ENCODE assay signal across 8 cellular contexts in the genomic region with DNA sequence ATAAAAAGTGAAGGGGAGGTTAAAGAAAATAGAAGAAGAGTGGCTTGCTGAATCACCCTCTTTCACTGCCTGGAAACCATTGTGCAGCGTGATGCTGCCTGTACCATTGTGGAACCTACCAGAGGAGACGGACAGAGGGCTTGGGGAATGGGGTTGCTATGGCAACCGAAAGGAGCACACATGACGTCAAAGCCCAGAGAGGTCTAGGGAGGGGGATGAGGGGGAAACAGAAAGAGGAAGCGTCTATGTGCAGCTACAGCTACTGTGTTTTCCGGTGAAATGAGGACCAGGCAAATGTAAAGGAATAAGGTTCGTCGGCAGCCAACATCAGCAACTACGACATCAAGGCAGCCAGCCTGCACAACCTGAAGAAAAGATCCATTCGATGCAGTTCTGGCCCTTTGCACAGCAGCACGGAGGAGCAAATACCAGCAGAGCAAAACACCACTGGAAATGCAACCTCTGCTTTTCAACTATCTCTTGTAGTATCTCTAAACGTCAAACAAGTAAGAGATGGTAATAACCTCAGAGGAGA. TPM values are rescaled to one million over a fixed set of nuclear protein-coding genes. Genes with fewer than 3 reads are reported as not detected.
DNase-seq lines count a peak whose midpoint lies in the region; ATAC-seq and TF ChIP-seq lines count a peak whose summit lies in the region.

A gene (minus strand): TSS at position 110 of the 535 bp plus-strand sequence.

- peaks cover 0 to 9% (median 0%) of the 10 kb centered on the region in 3 donors for H3K4me1 ChIP-seq in esophagus squamous epithelium

- no peak for TF ChIP-seq POLR2A in esophagus squamous epithelium (IDR thresholded peaks at IDR 0.05)

- no peak for TF ChIP-seq CTCF in esophagus squamous epithelium (IDR thresholded peaks at IDR 0.05)

- intact Hi-C loops in Right ventricle myocardium inferior (cut with DNase I) = no loop called here
- intact Hi-C loops in cardiac septum (cut with DNase I) = no loop called here
- intact Hi-C loops in esophagus squamous epithelium (cut with DNase I) = no loop called here

- H3K27ac ChIP-seq in esophagus squamous epithelium = peak within 1 kb of the TSS in 1 of 4 donors; percentile 1

- no peaks in the 10 kb centered on the region for H3K36me3 ChIP-seq in esophagus squamous epithelium

- peak within 1 kb of the TSS; percentile 65 for H3K4me3 Mint-ChIP-seq in stimulated activated memory B cell treated with anti-CD40 and anti-IgM and Interleukin-4, amounts not matched to agents 10 μg/mL and 1 μg/mL and 100 μg/mL, for 72 hours

- H3K4me1 Mint-ChIP-seq in stimulated activated memory B cell treated with anti-CD40 and anti-IgM and Interleukin-4, amounts not matched to agents 10 μg/mL and 1 μg/mL and 100 μg/mL, for 72 hours = peaks cover 18% of the 10 kb centered on the region

- no peaks in the 10 kb centered on the region for H3K27me3 Mint-ChIP-seq in stimulated activated memory B cell treated with anti-CD40 and anti-IgM and Interleukin-4, amounts not matched to agents 10 μg/mL and 1 μg/mL and 100 μg/mL, for 72 hours

- H3K9me3 Mint-ChIP-seq in stimulated activated memory B cell treated with anti-CD40 and anti-IgM and Interleukin-4, amounts not matched to agents 10 μg/mL and 1 μg/mL and 100 μg/mL, for 72 hours = no peaks in the 10 kb centered on the region

- H3K36me3 Mint-ChIP-seq in stimulated activated memory B cell treated with anti-CD40 and anti-IgM and Interleukin-4, amounts not matched to agents 10 μg/mL and 1 μg/mL and 100 μg/mL, for 72 hours = no peaks in the 10 kb centered on the region

- peak within 1 kb of the TSS in 2 of 4 donors; percentile 12 to 51 for H3K4me3 ChIP-seq in esophagus squamous epithelium

- peak within 1 kb of the TSS; percentile 17 for H3K27ac Mint-ChIP-seq in stimulated activated memory B cell treated with anti-CD40 and anti-IgM and Interleukin-4, amounts not matched to agents 10 μg/mL and 1 μg/mL and 100 μg/mL, for 72 hours

- no peaks in the 10 kb centered on the region for H3K9me3 ChIP-seq in esophagus squamous epithelium

- 31 to 39% methylated on average over 12 of the region's 12 CpGs for WGBS in esophagus squamous epithelium, 2 donors

- ATAC-seq in Right ventricle myocardium inferior (peak; percentile 94), HG03045 (IDR thresholded peaks at IDR 0.05; ENCODE audit: unreplicated experiment) (peak; percentile 90)
- ATAC-seq in stimulated activated memory B cell treated with anti-CD40 and anti-IgM and Interleukin-4, amounts not matched to agents 10 μg/mL and 1 μg/mL and 100 μg/mL, for 72 hours = peak; percentile 98

- peak; percentile 72 for DNase-seq in Right ventricle myocardium inferior (ENCODE audit: missing footprints)
- no peak for DNase-seq in cardiac septum (ENCODE audit: low spot score)
- DNase-seq in NCI-H2196 treated with DMSO at 0.1 percent for 48 hours (lab: John Stamatoyannopoulos, UW; ENCODE audit: unreplicated experiment) = peak; percentile 42
- DNase-seq in activated CD8-positive, alpha-beta memory T cell treated with anti-CD3 and anti-CD28 coated beads, Interleukin-2, amount 50 U/mL, for 1 hour (ENCODE audit: extremely low read depth) = peak; percentile 9
- peak; percentile 29 for DNase-seq in esophagus squamous epithelium (lab: John Stamatoyannopoulos, UW)
- DNase-seq in mucosa of gallbladder (ENCODE audit: low spot score) = peak; percentile 70

- no peaks in the 10 kb centered on the region for H3K27me3 ChIP-seq in esophagus squamous epithelium

RNA-seq across cellular contexts. Expression of the gene that starts here (rescaled TPM):
- total RNA-seq in Right ventricle myocardium inferior (4.1 TPM), cardiac septum (3.0 TPM), esophagus squamous epithelium (1 to 10 TPM; 1.7 to 8.6 (median 4.4) TPM), mucosa of gallbladder (45.0 TPM)
